8 cellular contexts compared by ENCODE assay signal in the genomic region with DNA sequence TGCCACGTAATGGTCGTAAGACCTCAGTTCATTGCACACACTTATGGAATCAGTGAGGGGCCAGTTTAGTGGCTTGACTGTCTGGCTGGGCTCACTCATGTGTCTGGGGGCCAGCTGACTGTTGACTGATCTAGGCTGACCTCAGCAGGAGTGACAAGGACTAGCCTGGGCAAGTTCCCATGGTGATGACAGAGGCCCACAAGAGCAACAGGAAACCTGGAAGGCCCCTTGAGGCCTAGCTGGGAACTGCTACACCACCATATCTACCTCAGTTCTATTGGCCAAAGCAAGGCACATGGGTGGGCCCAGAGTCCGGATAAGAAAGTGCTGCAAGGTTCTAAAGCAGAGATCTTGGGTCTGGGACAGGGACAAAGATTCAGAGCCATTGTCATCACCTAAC. TPM values are rescaled to one million over a fixed set of nuclear protein-coding genes. Genes with fewer than 3 reads are reported as not detected.
A peak's percentile ranks its signal among the peaks of the same experiment; 100 is the strongest.
DNase-seq lines count a peak whose midpoint lies in the region; ATAC-seq and TF ChIP-seq lines count a peak whose summit lies in the region.

No MANE protein-coding gene starts in this region.

- ATAC-seq in GM18502 (IDR thresholded peaks at IDR 0.05; ENCODE audit: poor library complexity, unreplicated experiment) (peak; percentile 65), GM18858 (IDR thresholded peaks at IDR 0.05; ENCODE audit: unreplicated experiment) (no peak), HG02678 (IDR thresholded peaks at IDR 0.05; ENCODE audit: unreplicated experiment) (no peak)

- no peak overlapping the region for H3K9ac ChIP-seq in SK-N-SH

- H3K27ac ChIP-seq in HL-60 (replicated peaks) (no peak overlapping the region), SK-N-SH (ENCODE audit: low read depth in 2 of 2, low read length in 1 of 2) (no peak overlapping the region), hepatocyte (no peak overlapping the region)

- H3K36me3 ChIP-seq in BE2C (no peaks in the 10 kb centered on the region), SK-N-SH (replicated peaks in 1 of 2; ENCODE audit: control insufficient read depth in 1 of 2, insufficient read depth in 2 of 2, low read length in 1 of 2) (no peaks in the 10 kb centered on the region), hepatocyte (replicated peaks; ENCODE audit: insufficient read depth, low read depth) (no peaks in the 10 kb centered on the region)

- no peaks in the 10 kb centered on the region for H3K9me2 ChIP-seq in SK-N-SH
- H3K9me2 ChIP-seq in hepatocyte (replicated peaks; ENCODE audit: insufficient read depth): no peaks in the 10 kb centered on the region

- H3K4me2 ChIP-seq in SK-N-SH (no peak overlapping the region), hepatocyte (no peak overlapping the region)

- CTCF ChIA-PET in SK-N-SH (lab: Yijun Ruan, JAX): interaction anchor here (0.6 to 1.1 kb wide), 5 partner anchors 9 to 89 kb away, joined by 3 to 5 read pairs (median 3); no protein-coding TSS in a partner anchor

- TF ChIP-seq EP300 in SK-N-SH (IDR thresholded peaks at IDR 0.05; ENCODE audit: borderline replicate concordance in 1 of 2, low read depth in 1 of 2, low read length in 1 of 2): no peak

- TF ChIP-seq CTCF in BE2C (IDR thresholded peaks at IDR 0.05; ENCODE audit: low read depth, low read length) (peak; percentile 67), HL-60 (IDR thresholded peaks at IDR 0.05; ENCODE audit: insufficient read depth, low read length) (no peak), SK-N-SH (IDR thresholded peaks at IDR 0.05) (peak; percentile 25; the same call in 1 of the 2 replicates), hepatocyte (IDR thresholded peaks at IDR 0.05; ENCODE audit: poor library complexity) (peak; percentile 21)

- 94% methylated on average over 3 of the region's 3 CpGs for WGBS in SK-N-SH (ENCODE audit: low lambda C conversion rate)
- WGBS in hepatocyte (ENCODE audit: low lambda C conversion rate, missing lambda C conversion rate): 83% methylated on average over 3 of the region's 3 CpGs

- H4K20me1 ChIP-seq in SK-N-SH (ENCODE audit: insufficient read depth) (no peaks in the 10 kb centered on the region), hepatocyte (ENCODE audit: insufficient read depth, poor library complexity, severe bottlenecking) (no peaks in the 10 kb centered on the region)

- no peak overlapping the region for H3K4me3 ChIP-seq in BE2C (ENCODE audit: low read depth, low read length)
- no peak overlapping the region for H3K4me3 ChIP-seq in HL-60 (replicated peaks; ENCODE audit: insufficient read depth, low read length)
- H3K4me3 ChIP-seq in SK-N-SH (ENCODE audit: low read depth in 2 of 2, low read length in 1 of 2): no peak overlapping the region
- no peak overlapping the region for H3K4me3 ChIP-seq in hepatocyte

- H3K27me3 ChIP-seq in BE2C (no peaks in the 10 kb centered on the region), HL-60 (ENCODE audit: insufficient read depth, poor library complexity, severe bottlenecking) (no peaks in the 10 kb centered on the region), SK-N-SH (ENCODE audit: insufficient read depth) (no peaks in the 10 kb centered on the region), hepatocyte (no peaks in the 10 kb centered on the region)

- TF ChIP-seq RAD21 in SK-N-SH (IDR thresholded peaks at IDR 0.05; ENCODE audit: low read length): no peak

- H3F3A ChIP-seq in SK-N-SH (replicated peaks; ENCODE audit: insufficient read depth): no peaks in the 10 kb centered on the region

- H3K79me2 ChIP-seq in SK-N-SH (ENCODE audit: insufficient read depth): no peaks in the 10 kb centered on the region
- no peaks in the 10 kb centered on the region for H3K79me2 ChIP-seq in hepatocyte

- no peak overlapping the region for H2AFZ ChIP-seq in SK-N-SH (ENCODE audit: low read depth)
- no peak overlapping the region for H2AFZ ChIP-seq in hepatocyte

- H3K4me1 ChIP-seq in BE2C: peaks cover 8% of the 10 kb centered on the region; the same call in 1 of the 2 replicates
- no peaks in the 10 kb centered on the region; a peak in 1 of 4 replicates for H3K4me1 ChIP-seq in SK-N-SH (ENCODE audit: control insufficient read depth in 1 of 2, insufficient read depth in 2 of 2, low read depth in 1 of 2, low read length in 1 of 2)
- H3K4me1 ChIP-seq in hepatocyte (ENCODE audit: insufficient read depth): peaks cover 13% of the 10 kb centered on the region

- POLR2A ChIA-PET in SK-N-SH (lab: Yijun Ruan, JAX): no interaction called here

- DNase-seq in BE2C: peak; percentile 76
- DNase-seq in HL-60 (ENCODE audit: low read depth in 1 of 2, low spot score in 1 of 2): peak; percentile 15 to 23
- peak; percentile 59 for DNase-seq in SK-N-SH
- DNase-seq in hepatocyte (ENCODE audit: low spot score): peak; percentile 67
- no peak for DNase-seq in NCI-H1436 treated with DMSO at 0.1 percent for 48 hours (lab: John Stamatoyannopoulos, UW)

- no peaks in the 10 kb centered on the region for H3K9me3 ChIP-seq in BE2C
- H3K9me3 ChIP-seq in SK-N-SH: no peaks in the 10 kb centered on the region
- H3K9me3 ChIP-seq in hepatocyte (ENCODE audit: low read depth): no peaks in the 10 kb centered on the region

TF ChIP-seq in SK-N-SH, 30 proteins besides CTCF, POLR2A, EP300 and RAD21 (continues in another document):
- TF ChIP-seq, protein P1, sequence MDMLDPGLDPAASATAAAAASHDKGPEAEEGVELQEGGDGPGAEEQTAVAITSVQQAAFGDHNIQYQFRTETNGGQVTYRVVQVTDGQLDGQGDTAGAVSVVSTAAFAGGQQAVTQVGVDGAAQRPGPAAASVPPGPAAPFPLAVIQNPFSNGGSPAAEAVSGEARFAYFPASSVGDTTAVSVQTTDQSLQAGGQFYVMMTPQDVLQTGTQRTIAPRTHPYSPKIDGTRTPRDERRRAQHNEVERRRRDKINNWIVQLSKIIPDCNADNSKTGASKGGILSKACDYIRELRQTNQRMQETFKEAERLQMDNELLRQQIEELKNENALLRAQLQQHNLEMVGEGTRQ (IDR thresholded peaks at IDR 0.05; ENCODE audit: borderline replicate concordance, low read depth, low read length): no peak
- TF ChIP-seq CHD2 (IDR thresholded peaks at IDR 0.05; ENCODE audit: low read length, partially characterized antibody) (no peak), FOXM1 (IDR thresholded peaks at IDR 0.05; ENCODE audit: low read depth) (no peak), POLR2AphosphoS5 (IDR thresholded peaks at IDR 0.05; ENCODE audit: low read depth, low read length) (no peak), MEF2A (IDR thresholded peaks at IDR 0.05; ENCODE audit: borderline replicate concordance, low read depth) (no peak), TCF12 (IDR thresholded peaks at IDR 0.05) (no peak), RCOR1 (IDR thresholded peaks at IDR 0.05; ENCODE audit: low read length) (no peak), GABPA (IDR thresholded peaks at IDR 0.05; ENCODE audit: low read depth) (no peak), GATA2 (CRISPR knock-in tag; IDR thresholded peaks at IDR 0.05) (no peak), TAF1 (IDR thresholded peaks at IDR 0.05; ENCODE audit: borderline replicate concordance, low read depth, low read length) (no peak)
- TF ChIP-seq, protein P2, sequence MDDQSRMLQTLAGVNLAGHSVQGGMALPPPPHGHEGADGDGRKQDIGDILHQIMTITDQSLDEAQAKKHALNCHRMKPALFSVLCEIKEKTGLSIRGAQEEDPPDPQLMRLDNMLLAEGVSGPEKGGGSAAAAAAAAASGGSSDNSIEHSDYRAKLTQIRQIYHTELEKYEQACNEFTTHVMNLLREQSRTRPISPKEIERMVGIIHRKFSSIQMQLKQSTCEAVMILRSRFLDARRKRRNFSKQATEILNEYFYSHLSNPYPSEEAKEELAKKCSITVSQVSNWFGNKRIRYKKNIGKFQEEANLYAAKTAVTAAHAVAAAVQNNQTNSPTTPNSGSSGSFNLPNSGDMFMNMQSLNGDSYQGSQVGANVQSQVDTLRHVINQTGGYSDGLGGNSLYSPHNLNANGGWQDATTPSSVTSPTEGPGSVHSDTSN (IDR thresholded peaks at IDR 0.05): no peak
- TF ChIP-seq, protein P3, sequence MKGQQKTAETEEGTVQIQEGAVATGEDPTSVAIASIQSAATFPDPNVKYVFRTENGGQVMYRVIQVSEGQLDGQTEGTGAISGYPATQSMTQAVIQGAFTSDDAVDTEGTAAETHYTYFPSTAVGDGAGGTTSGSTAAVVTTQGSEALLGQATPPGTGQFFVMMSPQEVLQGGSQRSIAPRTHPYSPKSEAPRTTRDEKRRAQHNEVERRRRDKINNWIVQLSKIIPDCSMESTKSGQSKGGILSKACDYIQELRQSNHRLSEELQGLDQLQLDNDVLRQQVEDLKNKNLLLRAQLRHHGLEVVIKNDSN (IDR thresholded peaks at IDR 0.05; ENCODE audit: borderline replicate concordance, low read depth): no peak
- TF ChIP-seq, protein P4, sequence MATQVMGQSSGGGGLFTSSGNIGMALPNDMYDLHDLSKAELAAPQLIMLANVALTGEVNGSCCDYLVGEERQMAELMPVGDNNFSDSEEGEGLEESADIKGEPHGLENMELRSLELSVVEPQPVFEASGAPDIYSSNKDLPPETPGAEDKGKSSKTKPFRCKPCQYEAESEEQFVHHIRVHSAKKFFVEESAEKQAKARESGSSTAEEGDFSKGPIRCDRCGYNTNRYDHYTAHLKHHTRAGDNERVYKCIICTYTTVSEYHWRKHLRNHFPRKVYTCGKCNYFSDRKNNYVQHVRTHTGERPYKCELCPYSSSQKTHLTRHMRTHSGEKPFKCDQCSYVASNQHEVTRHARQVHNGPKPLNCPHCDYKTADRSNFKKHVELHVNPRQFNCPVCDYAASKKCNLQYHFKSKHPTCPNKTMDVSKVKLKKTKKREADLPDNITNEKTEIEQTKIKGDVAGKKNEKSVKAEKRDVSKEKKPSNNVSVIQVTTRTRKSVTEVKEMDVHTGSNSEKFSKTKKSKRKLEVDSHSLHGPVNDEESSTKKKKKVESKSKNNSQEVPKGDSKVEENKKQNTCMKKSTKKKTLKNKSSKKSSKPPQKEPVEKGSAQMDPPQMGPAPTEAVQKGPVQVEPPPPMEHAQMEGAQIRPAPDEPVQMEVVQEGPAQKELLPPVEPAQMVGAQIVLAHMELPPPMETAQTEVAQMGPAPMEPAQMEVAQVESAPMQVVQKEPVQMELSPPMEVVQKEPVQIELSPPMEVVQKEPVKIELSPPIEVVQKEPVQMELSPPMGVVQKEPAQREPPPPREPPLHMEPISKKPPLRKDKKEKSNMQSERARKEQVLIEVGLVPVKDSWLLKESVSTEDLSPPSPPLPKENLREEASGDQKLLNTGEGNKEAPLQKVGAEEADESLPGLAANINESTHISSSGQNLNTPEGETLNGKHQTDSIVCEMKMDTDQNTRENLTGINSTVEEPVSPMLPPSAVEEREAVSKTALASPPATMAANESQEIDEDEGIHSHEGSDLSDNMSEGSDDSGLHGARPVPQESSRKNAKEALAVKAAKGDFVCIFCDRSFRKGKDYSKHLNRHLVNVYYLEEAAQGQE (IDR thresholded peaks at IDR 0.05; ENCODE audit: low read depth, low read length): no peak

RNA-seq across cellular contexts. Expression of a gene that starts 21.3 kb away (rescaled TPM):
- 11.2 TPM for polyA plus RNA-seq in BE2C (2012; ENCODE audit: insufficient read depth, insufficient read length, low read depth)
- polyA plus RNA-seq in SK-N-SH (2012; rRNA removed): 0.10 TPM in 1 of 2 replicates, not detected in the other
- polyA plus RNA-seq in SK-N-SH (2012; cell fraction: cytosol; rRNA removed): 0.01 and 0.04 TPM in 2 replicates
- polyA plus RNA-seq in SK-N-SH (2012; cell fraction: nucleus; rRNA removed): 0.12 TPM in 1 of 2 replicates, not detected in the other
- 57.8 and 62.8 TPM in 2 replicates for total RNA-seq in hepatocyte
- 54.1 and 67.8 TPM in 2 replicates for polyA plus RNA-seq in hepatocyte

Comparison
In these comparisons a context has a peak if more than half of its experiments do, and no peak if none do; other contexts are left out.
1. RNA of a gene that starts 21.3 kb away (polyA plus RNA-seq): 54.1 to 67.8 TPM in hepatocyte; 0.01 to 0.12 TPM in SK-N-SH; every median in the first group is over 10 times any median in the second.